ENCODE assay signal across 9 cellular contexts in genomic region chrX:107448625-107449468, GRCh38. TPM values are rescaled to one million over a fixed set of nuclear protein-coding genes. Genes with fewer than 3 reads are reported as not detected.
DNase-seq lines count a peak whose midpoint lies in the region; ATAC-seq and TF ChIP-seq lines count a peak whose summit lies in the region.
"Had no signal": no experiment of that assay in that cellular context is flagged by ENCODE, and none has a peak within 500 bp of the region (broad histone marks: within the 10 kb centered on the region; RNA-seq: fewer than 3 reads in every experiment).

No MANE protein-coding gene starts in this region.

- peak in 1 of 2 donors; percentile 25 for ATAC-seq in activated T-cell treated with anti-CD3 and anti-CD28 coated beads, Interleukin-2, amount 50 U/mL, for 4 hours
- ATAC-seq in GM18907 (IDR thresholded peaks at IDR 0.05; ENCODE audit: unreplicated experiment) = no peak
- no peak for ATAC-seq in GM19455 (IDR thresholded peaks at IDR 0.05; ENCODE audit: unreplicated experiment)
- ATAC-seq: GM12878 had no signal

- DNase-seq in activated T-cell treated with anti-CD3 and anti-CD28 coated beads, Interleukin-2, amount 50 U/mL, for 4 hours = no peak
- DNase-seq in activated T-cell treated with anti-CD3 and anti-CD28 coated beads for 4 hours (no peak), PC-9 (no peak), fibroblast of lung (ENCODE audit: low read depth in 2 of 2) (peak in 1 of 2 donors; percentile 14), retina (peak; percentile 69), AML-193 (lab: John Stamatoyannopoulos, UW) (no peak)

- H3K79me2 ChIP-seq in PC-9 (ENCODE audit: low read depth) (no peaks in the 10 kb centered on the region), fibroblast of lung (ENCODE audit: control insufficient read depth, insufficient read depth, low read length) (no peaks in the 10 kb centered on the region)

- H3K9me3 ChIP-seq in PC-9 (ENCODE audit: insufficient read depth, low read depth) = no peaks in the 10 kb centered on the region
- H3K9me3 ChIP-seq in fibroblast of lung (ENCODE audit: control insufficient read depth, insufficient read depth, low read depth, low read length) = no peaks in the 10 kb centered on the region

- CTCF ChIA-PET in PC-9 (lab: Charles Lee) = interaction anchor here (0.7 kb wide), 1 partner anchor 32 kb away, joined by 3 read pairs; no protein-coding TSS in a partner anchor

- TF ChIP-seq CTCF in PC-9 (conservative IDR thresholded peaks at IDR 0.05) (no peak), fibroblast of lung (conservative IDR thresholded peaks at IDR 0.05 in 1 of 2, IDR thresholded peaks at IDR 0.05 in 1 of 2; ENCODE audit: low read depth in 1 of 2, low read length in 2 of 2) (no peak)

- H3K27me3 Mint-ChIP-seq in activated T-cell treated with anti-CD3 and anti-CD28 coated beads, Interleukin-2, amount 50 U/mL, for 4 hours (ENCODE audit: low read depth) = peaks cover 30% of the 10 kb centered on the region

- no peaks in the 10 kb centered on the region for H3K36me3 ChIP-seq in PC-9 (ENCODE audit: low read depth)
- H3K36me3 ChIP-seq in fibroblast of lung (ENCODE audit: control insufficient read depth, insufficient read depth, low read length) = no peaks in the 10 kb centered on the region

- no TSS peak for BruUV-seq in PC-9 (replicated peaks; lab: Mats Ljungman, UMichigan)

- H3K4me3 Mint-ChIP-seq in activated T-cell treated with anti-CD3 and anti-CD28 coated beads, Interleukin-2, amount 50 U/mL, for 4 hours = peak overlapping the region; percentile 51

- no peak overlapping the region for H3K27ac ChIP-seq in PC-9
- no peak overlapping the region for H3K27ac ChIP-seq in fibroblast of lung (ENCODE audit: insufficient read depth, low read length)

- no peaks in the 10 kb centered on the region for H3K9me3 Mint-ChIP-seq in activated T-cell treated with anti-CD3 and anti-CD28 coated beads, Interleukin-2, amount 50 U/mL, for 4 hours

- no peaks in the 10 kb centered on the region for H3K36me3 Mint-ChIP-seq in activated T-cell treated with anti-CD3 and anti-CD28 coated beads, Interleukin-2, amount 50 U/mL, for 4 hours (ENCODE audit: insufficient read depth)

- H3K4me1 Mint-ChIP-seq in activated T-cell treated with anti-CD3 and anti-CD28 coated beads, Interleukin-2, amount 50 U/mL, for 4 hours (ENCODE audit: low read depth) = peaks cover 15% of the 10 kb centered on the region

- POLR2A ChIA-PET in PC-9 (lab: Charles Lee; ENCODE audit: unreplicated experiment) = interaction anchor here (0.6 kb wide), 1 partner anchor 446 kb away, joined by 4 read pairs; no protein-coding TSS in a partner anchor

- intact Hi-C loops in PC-9 (cut with micrococcal nuclease; ENCODE audit: unreplicated experiment) = loop anchor here (10.0 kb wide), 1 partner anchor 206 kb away; no protein-coding TSS in a partner anchor

- H3F3A ChIP-seq in PC-9 (ENCODE audit: insufficient read depth, low read depth) = peaks cover 9% of the 10 kb centered on the region; the same call in 1 of the 2 replicates

- H3K9me2 ChIP-seq in PC-9 (ENCODE audit: insufficient read depth) = no peaks in the 10 kb centered on the region

- no peaks in the 10 kb centered on the region for H3K27me3 ChIP-seq in PC-9 (ENCODE audit: insufficient read depth, low read depth)
- H3K27me3 ChIP-seq in fibroblast of lung (ENCODE audit: control insufficient read depth, insufficient read depth, low read length) = peaks cover 10% of the 10 kb centered on the region

- H3K4me2 ChIP-seq in PC-9 = peak overlapping the region; percentile 95
- H3K4me2 ChIP-seq in fibroblast of lung (ENCODE audit: extremely low read depth, insufficient read depth, low read length) = peak overlapping the region; percentile 51

- no peak overlapping the region for H3K9ac ChIP-seq in fibroblast of lung (ENCODE audit: insufficient read depth, low read length)

- H3K4me1 ChIP-seq in PC-9 (replicated peaks; ENCODE audit: insufficient read depth) = peaks cover 6% of the 10 kb centered on the region
- H3K4me1 ChIP-seq in fibroblast of lung (ENCODE audit: control insufficient read depth, extremely low read depth, insufficient read depth, low read length) = no peaks in the 10 kb centered on the region

- no peaks in the 10 kb centered on the region for H4K20me1 ChIP-seq in PC-9 (ENCODE audit: insufficient read depth)
- no peaks in the 10 kb centered on the region for H4K20me1 ChIP-seq in fibroblast of lung (ENCODE audit: control insufficient read depth, extremely low read depth, insufficient read depth, low read length)

- H3K4me3 ChIP-seq in PC-9 (peak overlapping the region; percentile 74), fibroblast of lung (replicated peaks in 1 of 4; ENCODE audit: control extremely low read depth in 1 of 4, insufficient read depth in 1 of 4, low read depth in 3 of 4, low read length in 4 of 4) (peak overlapping the region in 2 of 4 experiments; percentile 26 to 38)
- H3K4me3 ChIP-seq: GM12878 had no signal

- H2AFZ ChIP-seq in PC-9 (peak overlapping the region; percentile 95), fibroblast of lung (ENCODE audit: low read length) (no peak overlapping the region)

RNA-seq across cellular contexts. Expression of gene FRMPD3, which starts 0.6 kb away (rescaled TPM):
- total RNA-seq in activated T-cell treated with anti-CD3 and anti-CD28 coated beads, Interleukin-2, amount 50 U/mL, for 4 hours = not detected
- total RNA-seq in PC-9 (2021) (0.20 and 0.23 TPM in 2 replicates), fibroblast of lung (under 0.01 TPM in 1 of 2 replicates, not detected in the other)
- 0.03 and 0.05 TPM in 2 replicates for polyA plus RNA-seq in fibroblast of lung
- 0.02 and 0.08 TPM in 2 replicates for polyA plus RNA-seq in fibroblast of lung (2012)
- polyA minus RNA-seq in fibroblast of lung (ENCODE audit: low replicate concordance) = not detected in 2 replicates
